17 cellular contexts compared by ENCODE assay signal in genomic region chr3:146067048-146067447, GRCh38.
A peak's percentile ranks its signal among the peaks of the same experiment; 100 is the strongest.
DNase-seq lines count a peak whose midpoint lies in the region; ATAC-seq, FAIRE-seq and TF ChIP-seq lines count a peak whose summit lies in the region.
"Had no signal": no experiment of that assay in that cellular context is flagged by ENCODE, and none has a peak within 500 bp of the region (broad histone marks: within the 10 kb centered on the region; RNA-seq: fewer than 3 reads in every experiment).

No MANE protein-coding gene starts in this region.

- no peaks in the 10 kb centered on the region for H4K20me1 ChIP-seq in keratinocyte (ENCODE audit: control insufficient read depth, extremely low read depth, insufficient read depth, low read length)

- no peaks in the 10 kb centered on the region for H3K9me3 ChIP-seq in keratinocyte (ENCODE audit: control insufficient read depth, low read depth, low read length)
- H3K9me3 ChIP-seq: uterus had no signal

- no peaks in the 10 kb centered on the region for H3K9me1 ChIP-seq in keratinocyte (ENCODE audit: control insufficient read depth, extremely low read depth, insufficient read depth, low read length)

- no peaks in the 10 kb centered on the region for H3K79me2 ChIP-seq in keratinocyte (ENCODE audit: control insufficient read depth, insufficient read depth, low read length)
- H3K79me2 ChIP-seq: parathyroid adenoma had no signal

- in situ Hi-C loops in brain microvascular endothelial cell (cut with HindIII; ENCODE audit: low pct_ligation_motif_present, low sequenced_read_pairs): no loop called here

- peaks cover 46% of the 10 kb centered on the region for H3K36me3 ChIP-seq in brain microvascular endothelial cell (replicated peaks)
- no peaks in the 10 kb centered on the region for H3K36me3 ChIP-seq in keratinocyte (ENCODE audit: control insufficient read depth in 2 of 2, extremely low read depth in 1 of 2, insufficient read depth in 2 of 2, low read length in 2 of 2)
- H3K36me3 ChIP-seq: uterus had no signal

- H3K9ac ChIP-seq in keratinocyte (ENCODE audit: control insufficient read depth, extremely low read depth, insufficient read depth, low read length): no peak overlapping the region
- H3K9ac ChIP-seq: parathyroid adenoma had no signal

- no peak for ATAC-seq in GM19452 (IDR thresholded peaks at IDR 0.05; ENCODE audit: unreplicated experiment)
- ATAC-seq: activated T-helper 17 cell treated with anti-CD3 and anti-CD28 coated beads, Interleukin-2, amount 50 U/mL, for 72 hours; HCT116 had no signal

- DNase-seq in AG04449 (ENCODE audit: low read depth, low spot score): peak; percentile 47
- peak; percentile 34 for DNase-seq in HS-27A (ENCODE audit: low read depth)
- DNase-seq in brain microvascular endothelial cell: peak; percentile 27
- no peak for DNase-seq in keratinocyte (ENCODE audit: low read depth, low spot score)
- no peak for DNase-seq in OCI-M1 (lab: John Stamatoyannopoulos, UW)
- no peak for DNase-seq in stimulated activated CD4-positive, alpha-beta T cell treated with anti-CD3 and anti-CD28 coated beads, Interleukin-4, amount 100 ng/mL, for 24 hours
- DNase-seq in 8988T: no peak
- DNase-seq: activated CD4-positive, alpha-beta T cell treated with anti-CD3 and anti-CD28 coated beads, Interleukin-2, amount 50 U/mL, for 4 hours; mesendoderm; NCI-H510A; stimulated activated CD4-positive, alpha-beta T cell treated with anti-CD3 and anti-CD28 coated beads, Interleukin-1b, Interleukin-23, amount 100 ng/mL, for 48 hours; uterus had no signal

- TF ChIP-seq CTCF in AG04449 (IDR thresholded peaks at IDR 0.05; ENCODE audit: insufficient read depth, low read length, missing control alignments) (no peak), brain microvascular endothelial cell (IDR thresholded peaks at IDR 0.05; ENCODE audit: low read depth, low read length, missing control alignments) (no peak), keratinocyte (optimal IDR thresholded peaks at IDR 0.05 in 1 of 3, IDR thresholded peaks at IDR 0.05 in 1 of 3, conservative IDR thresholded peaks at IDR 0.05 in 1 of 3; ENCODE audit: extremely low read depth in 1 of 3, insufficient read depth in 2 of 3, low read length in 3 of 3) (no peak)

- CTCF ChIA-PET in AG04449 (lab: Yijun Ruan, JAX): no interaction called here

- no peak overlapping the region for H2AFZ ChIP-seq in keratinocyte (ENCODE audit: control insufficient read depth, low read length)
- H2AFZ ChIP-seq: parathyroid adenoma had no signal

- H3K4me1 ChIP-seq in keratinocyte (ENCODE audit: control insufficient read depth, extremely low read depth, insufficient read depth, low read length): no peaks in the 10 kb centered on the region
- H3K4me1 ChIP-seq: parathyroid adenoma, uterus had no signal

- dilution Hi-C loops in keratinocyte (cut with MboI; ENCODE audit: extremely low pct_ligation_motif_present, low sequenced_read_pairs): no loop called here

- peak; percentile 53 for FAIRE-seq in keratinocyte (lab: Jason Lieb, UNC)
- FAIRE-seq: endometrium had no signal

- POLR2A ChIA-PET in AG04449 (lab: Yijun Ruan, JAX): no interaction called here

- no peak overlapping the region for H3K4me3 ChIP-seq in AG04449 (ENCODE audit: low read depth, low read length)
- H3K4me3 ChIP-seq in brain microvascular endothelial cell (ENCODE audit: low read depth, low read length): no peak overlapping the region
- H3K4me3 ChIP-seq in keratinocyte (ENCODE audit: control insufficient read depth in 2 of 3, extremely low read depth in 1 of 3, insufficient read depth in 2 of 3, low read depth in 1 of 3, low read length in 3 of 3): no peak overlapping the region
- H3K4me3 ChIP-seq: uterus had no signal

- H3K27me3 ChIP-seq in brain microvascular endothelial cell (replicated peaks): no peaks in the 10 kb centered on the region
- no peaks in the 10 kb centered on the region for H3K27me3 ChIP-seq in keratinocyte (ENCODE audit: control insufficient read depth, extremely low read depth, insufficient read depth, low read length)
- H3K27me3 ChIP-seq: uterus had no signal

- no peak overlapping the region for H3K4me2 ChIP-seq in keratinocyte (ENCODE audit: control insufficient read depth, extremely low read depth, insufficient read depth, low read depth, low read length)

- H3K27ac ChIP-seq in brain microvascular endothelial cell (peak overlapping the region; percentile 8), keratinocyte (ENCODE audit: control insufficient read depth, insufficient read depth, low read length) (no peak overlapping the region)
- H3K27ac ChIP-seq: parathyroid adenoma, uterus had no signal

Comparison
In these comparisons a context has a peak if more than half of its experiments do, and no peak if none do; other contexts are left out.
1. DNase-seq: peak in AG04449 (single experiment), HS-27A (single experiment) and brain microvascular endothelial cell (single experiment); none in keratinocyte (single experiment), OCI-M1 (single experiment), stimulated activated CD4-positive, alpha-beta T cell treated with anti-CD3 and anti-CD28 coated beads, Interleukin-4, amount 100 ng/mL, for 24 hours (single experiment) and 8988T (single experiment).